8 cellular contexts compared by ENCODE assay signal in the genomic region with DNA sequence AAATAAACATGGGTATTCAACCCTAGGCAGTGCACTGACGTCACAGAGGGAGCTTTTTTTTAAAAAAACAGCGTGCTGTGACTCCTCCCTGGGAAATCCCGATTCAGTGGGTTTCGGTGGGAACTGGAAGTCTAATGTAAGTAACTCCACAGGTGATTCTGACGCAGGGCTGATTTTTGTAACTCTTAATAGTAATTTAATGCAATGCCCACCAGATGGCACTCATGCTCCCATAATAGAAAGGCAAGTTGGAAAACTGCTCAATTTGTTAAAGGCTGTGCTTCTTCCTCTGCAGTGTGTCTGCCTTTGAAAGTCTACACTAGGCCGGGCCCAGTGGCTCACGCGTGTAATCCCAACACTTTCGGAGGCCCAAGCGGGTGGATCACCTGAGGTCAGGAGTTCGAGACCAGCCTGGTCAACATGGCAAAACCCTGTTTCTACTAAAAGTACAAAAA. TPM values are rescaled to one million over a fixed set of nuclear protein-coding genes. Genes with fewer than 3 reads are reported as not detected.
A peak's percentile ranks its signal among the peaks of the same experiment; 100 is the strongest.
DNase-seq lines count a peak whose midpoint lies in the region; ATAC-seq, FAIRE-seq and TF ChIP-seq lines count a peak whose summit lies in the region.

No MANE protein-coding gene starts in this region.

- in situ Hi-C loops in HepG2 (cut with HindIII; ENCODE audit: extremely low pct_ligation_motif_present, low pct_unique_long_range_greater_than_20kb): loop anchor here (25.0 kb wide), 1 partner anchor 609 kb away; no protein-coding TSS in a partner anchor

- no peak overlapping the region for H3K4me2 ChIP-seq in HepG2 (ENCODE audit: low read depth, low read length)

- 9% methylated on average over 11 of the region's 11 CpGs for WGBS in HepG2 (ENCODE audit: low lambda C conversion rate)

- no peaks in the 10 kb centered on the region for H3K9me3 ChIP-seq in HepG2 (ENCODE audit: low read length)

- TF ChIP-seq CTCF in choroid plexus epithelial cell (conservative IDR thresholded peaks at IDR 0.05; ENCODE audit: low read depth, low read length) (peak; percentile 56), HepG2 (CRISPR knock-in tag; IDR thresholded peaks at IDR 0.05) (peak; percentile 68)

- POLR2A ChIA-PET in HepG2 (lab: Yijun Ruan, JAX): no interaction called here

- DNase-seq in AG08395 (ENCODE audit: low spot score) (peak; percentile 47), GM18507 (ENCODE audit: extremely low spot score, insufficient read length, low read depth) (no peak), NCI-H2196 treated with DMSO at 0.1 percent for 48 hours (lab: John Stamatoyannopoulos, UW; ENCODE audit: unreplicated experiment) (peak; percentile 23), choroid plexus epithelial cell (ENCODE audit: low read depth) (peak; percentile 91), HepG2 (ENCODE audit: low spot score) (peak; percentile 69)
- peak; percentile 31 for DNase-seq in activated CD4-positive, alpha-beta T cell treated with anti-CD3 and anti-CD28 coated beads for 1 hour
- DNase-seq in stimulated activated CD4-positive, alpha-beta T cell treated with anti-CD3 and anti-CD28 coated beads, TNF-alpha, amount 100 ng/mL, for 4 hours (ENCODE audit: low read depth in 3 of 3): peak in 2 of 3 experiments; percentile 34 to 44

- no peak overlapping the region for H3K27ac ChIP-seq in HepG2 (ENCODE audit: extremely low read length, insufficient read depth, low read length)

- no peaks in the 10 kb centered on the region for H3K79me2 ChIP-seq in HepG2 (ENCODE audit: insufficient read depth, low read length)

- no TSS peak for BruUV-seq in HepG2 (replicated peaks; lab: Mats Ljungman, UMichigan)

- no peak for TF ChIP-seq RAD21 in HepG2 (CRISPR knock-in tag; IDR thresholded peaks at IDR 0.05)

- intact Hi-C loops in HepG2 (cut with micrococcal nuclease; ENCODE audit: unreplicated experiment): loop anchor here (1.0 kb wide), 2 partner anchors 429 to 602 kb away; no protein-coding TSS in a partner anchor

- H3K4me3 ChIP-seq in choroid plexus epithelial cell (ENCODE audit: low read depth, low read length) (no peak overlapping the region), HepG2 (replicated peaks in 1 of 3; ENCODE audit: insufficient read depth in 1 of 3, low read depth in 2 of 3, low read length in 3 of 3) (no peak overlapping the region)

- no peaks in the 10 kb centered on the region for H3K4me1 ChIP-seq in HepG2 (ENCODE audit: insufficient read depth, low read length)

- no peak overlapping the region for H2AFZ ChIP-seq in HepG2 (ENCODE audit: low read length)

- no peaks in the 10 kb centered on the region for H3K36me3 ChIP-seq in HepG2 (replicated peaks in 1 of 2; ENCODE audit: control insufficient read depth in 1 of 2, insufficient read depth in 2 of 2, low read length in 2 of 2)

- no peaks in the 10 kb centered on the region for H4K20me1 ChIP-seq in HepG2 (ENCODE audit: insufficient read depth, low read length)

- CTCF ChIA-PET in HepG2 (lab: Yijun Ruan, JAX; ENCODE audit: low intra/inter-chr PET ratio, low total read pairs): interaction anchor here (1.3 to 1.7 kb wide), 3 partner anchors 403 to 603 kb away, joined by 3 to 9 read pairs (median 6); no protein-coding TSS in a partner anchor

- H3K27me3 ChIP-seq in HepG2 (ENCODE audit: control insufficient read depth in 1 of 2, insufficient read depth in 2 of 2, low read length in 2 of 2): no peaks in the 10 kb centered on the region; a peak in 1 of 5 replicates

- ATAC-seq in HG03045 (IDR thresholded peaks at IDR 0.05; ENCODE audit: unreplicated experiment) (peak; percentile 69), HepG2 (peak; percentile 80)

- TF ChIP-seq EP300 in HepG2 (IDR thresholded peaks at IDR 0.05; ENCODE audit: low read depth in 2 of 2, low read length in 2 of 2) (no peak), HepG2 (CRISPR knock-in tag; IDR thresholded peaks at IDR 0.05; ENCODE audit: borderline replicate concordance) (no peak)

- FAIRE-seq in GM18507 (lab: Jason Lieb, UNC): peak; percentile 86
- FAIRE-seq in HepG2 (lab: Jason Lieb, UNC): peak; percentile 82

- H3K9ac ChIP-seq in HepG2 (ENCODE audit: insufficient read depth, low read depth, low read length): no peak overlapping the region

- TF ChIP-seq POLR2A in HepG2 (IDR thresholded peaks at IDR 0.05; ENCODE audit: insufficient read depth in 1 of 2, low read depth in 2 of 2, low read length in 2 of 2): no peak

TF ChIP-seq in HepG2, 621 proteins besides CTCF, POLR2A, EP300 and RAD21:
- peak; percentile 67 for TF ChIP-seq SMC3 (IDR thresholded peaks at IDR 0.05; ENCODE audit: low read length)
- TF ChIP-seq TARDBP (CRISPR knock-in tag; IDR thresholded peaks at IDR 0.05): no peak
- no peak for TF ChIP-seq POGZ (CRISPR knock-in tag; IDR thresholded peaks at IDR 0.05)
- TF ChIP-seq TGIF2 (CRISPR knock-in tag; IDR thresholded peaks at IDR 0.05): no peak
- TF ChIP-seq ZNF543 (CRISPR knock-in tag; IDR thresholded peaks at IDR 0.05): no peak
- no peak for TF ChIP-seq BHLHE40 (IDR thresholded peaks at IDR 0.05; ENCODE audit: low read length)
- no peak for TF ChIP-seq MBD4 (IDR thresholded peaks at IDR 0.05; ENCODE audit: borderline replicate concordance, low read length)
- peak; percentile 72 for TF ChIP-seq STAG1 (CRISPR knock-in tag; IDR thresholded peaks at IDR 0.05)
- TF ChIP-seq MED8 (CRISPR knock-in tag; IDR thresholded peaks at IDR 0.05; ENCODE audit: insufficient replicate concordance): no peak
- TF ChIP-seq CREB1 (IDR thresholded peaks at IDR 0.05): peak; percentile 84
- TF ChIP-seq CREB1 (CRISPR knock-in tag; IDR thresholded peaks at IDR 0.05): no peak
- no peak for TF ChIP-seq MTERF4 (CRISPR knock-in tag; IDR thresholded peaks at IDR 0.05)
- TF ChIP-seq ZNF576 (CRISPR knock-in tag; IDR thresholded peaks at IDR 0.05): no peak
- TF ChIP-seq TERF1 (CRISPR knock-in tag; IDR thresholded peaks at IDR 0.05): no peak

RNA-seq across cellular contexts. Expression of gene RSU1, which starts 10.9 kb away (rescaled TPM):
- total RNA-seq in HepG2 (2016; rRNA removed; fragmentation: Illumina TruSeq; extraction: Trizol): 35.1 and 49.7 TPM in 2 replicates
- 15.6 and 15.7 TPM in 2 replicates for total RNA-seq in HepG2 (2016; cell fraction: cytosol; rRNA removed; fragmentation: Illumina TruSeq; extraction: Trizol; ENCODE audit: low read depth)
- total RNA-seq in HepG2 (2016; cell fraction: insoluble cytoplasmic fraction; rRNA removed; fragmentation: Illumina TruSeq; extraction: Trizol): 35.5 and 50.0 TPM in 2 replicates
- total RNA-seq in HepG2 (2016; cell fraction: membrane; rRNA removed; fragmentation: Illumina TruSeq; extraction: Trizol): 17.5 and 18.7 TPM in 2 replicates
- total RNA-seq in HepG2 (2016; cell fraction: nucleus; rRNA removed; fragmentation: Illumina TruSeq; extraction: Trizol): 20.4 and 20.9 TPM in 2 replicates
- polyA plus RNA-seq in HepG2 (2011; rRNA removed): 29.1 and 32.3 TPM in 2 replicates
- polyA plus RNA-seq in HepG2 (2011; cell fraction: cytosol; rRNA removed): 25.6 and 34.1 TPM in 2 replicates
- polyA plus RNA-seq in HepG2 (2011; cell fraction: nucleus; rRNA removed): 8.2 and 11.1 TPM in 2 replicates
- 14.7 and 19.0 TPM in 2 replicates for polyA plus RNA-seq in HepG2 (2012)
- polyA plus RNA-seq in HepG2 (2016; cell fraction: cytosol; fragmentation: Illumina TruSeq; extraction: Trizol; ENCODE audit: low read depth): 13.0 and 14.4 TPM in 2 replicates
- polyA plus RNA-seq in HepG2 (2016; cell fraction: insoluble cytoplasmic fraction; fragmentation: Illumina TruSeq; extraction: Trizol; ENCODE audit: low read depth): 77.0 and 78.1 TPM in 2 replicates
- polyA plus RNA-seq in HepG2 (2016; cell fraction: membrane; fragmentation: Illumina TruSeq; extraction: Trizol; ENCODE audit: low read depth): 16.3 and 17.1 TPM in 2 replicates
- 27.2 and 28.1 TPM in 2 replicates for polyA plus RNA-seq in HepG2 (2016; cell fraction: nucleus; fragmentation: Illumina TruSeq; extraction: Trizol; ENCODE audit: insufficient read depth, low read depth)
- 18.3 and 23.1 TPM in 2 replicates for polyA minus RNA-seq in HepG2 (2011; rRNA and poly(A)+ RNA removed; ENCODE audit: low replicate concordance)
- polyA minus RNA-seq in HepG2 (2011; cell fraction: cytosol; rRNA and poly(A)+ RNA removed): 18.7 and 20.7 TPM in 2 replicates
- 10.7 and 20.3 TPM in 2 replicates for polyA minus RNA-seq in HepG2 (2011; cell fraction: nucleus; rRNA and poly(A)+ RNA removed)
